ENCODE assay signal across 20 cellular contexts in the genomic region with DNA sequence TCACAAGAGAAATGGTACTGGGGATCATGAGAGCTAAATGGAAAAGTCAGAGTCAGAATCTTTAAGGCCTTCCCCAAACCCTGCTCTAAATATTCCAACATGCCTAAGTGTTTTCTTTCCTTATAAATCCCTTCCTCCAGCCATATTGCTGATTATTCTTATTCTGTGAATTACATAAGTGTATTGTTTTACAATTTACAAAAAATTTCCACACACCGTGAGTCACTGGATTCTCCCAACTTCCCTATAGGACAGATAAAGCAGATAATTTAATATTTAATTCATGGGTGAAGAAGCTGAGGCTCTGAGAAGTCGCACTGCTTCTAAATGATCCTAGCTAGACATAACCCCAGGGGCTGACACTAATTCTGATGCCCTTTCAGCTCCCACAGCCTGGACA.
DNase-seq lines count a peak whose midpoint lies in the region; ATAC-seq lines count a peak whose summit lies in the region.
"Had no signal": no experiment of that assay in that cellular context is flagged by ENCODE, and none has a peak within 500 bp of the region (broad histone marks: within the 10 kb centered on the region; RNA-seq: fewer than 3 reads in every experiment).

No MANE protein-coding gene starts in this region.

- H3K36me3 ChIP-seq in GM23248 (ENCODE audit: low read depth) (no peaks in the 10 kb centered on the region), mesenchymal stem cell (ENCODE audit: control insufficient read depth in 1 of 2, insufficient read depth in 2 of 2, low read depth in 1 of 2, low read length in 2 of 2) (no peaks in the 10 kb centered on the region)
- H3K36me3 ChIP-seq: ascending aorta, heart right ventricle, suprapubic skin had no signal

- H3K9me3 ChIP-seq in GM23248 (ENCODE audit: low read depth) (no peaks in the 10 kb centered on the region), mesenchymal stem cell (ENCODE audit: control insufficient read depth, low read length) (no peaks in the 10 kb centered on the region)
- H3K9me3 ChIP-seq: ascending aorta, heart right ventricle, suprapubic skin had no signal

- H3K27me3 Mint-ChIP-seq in T-helper 2 cell treated with Interferon-gamma antibody and Interleukin-4, amounts not matched to agents 5 μg/mL and 100 μg/mL, for 36 hours (ENCODE audit: low read depth): no peaks in the 10 kb centered on the region
- H3K27me3 Mint-ChIP-seq: naive thymus-derived CD4-positive, alpha-beta T cell had no signal

- H3K9me3 Mint-ChIP-seq in T-helper 2 cell treated with Interferon-gamma antibody and Interleukin-4, amounts not matched to agents 5 μg/mL and 100 μg/mL, for 36 hours: no peaks in the 10 kb centered on the region

- H3K79me1 ChIP-seq in mesenchymal stem cell (replicated peaks; ENCODE audit: low read length, poor library complexity, severe bottlenecking): no peaks in the 10 kb centered on the region

- peaks cover 36% of the 10 kb centered on the region for H3K4me1 Mint-ChIP-seq in T-helper 2 cell treated with Interferon-gamma antibody and Interleukin-4, amounts not matched to agents 5 μg/mL and 100 μg/mL, for 36 hours (ENCODE audit: low read depth)

- H3F3A ChIP-seq in GM23248 (ENCODE audit: insufficient read depth): peaks cover 33% of the 10 kb centered on the region

- H2AFZ ChIP-seq in GM23248 (peak overlapping the region; percentile 41), mesenchymal stem cell (ENCODE audit: low read depth, low read length) (no peak overlapping the region)

- H2BK15ac ChIP-seq in mesenchymal stem cell (ENCODE audit: low read depth, poor library complexity, severe bottlenecking): no peak overlapping the region

- peak overlapping the region; percentile 92 for H3K27ac Mint-ChIP-seq in T-helper 2 cell treated with Interferon-gamma antibody and Interleukin-4, amounts not matched to agents 5 μg/mL and 100 μg/mL, for 36 hours

- H3K79me2 ChIP-seq in GM23248 (ENCODE audit: insufficient read depth): no peaks in the 10 kb centered on the region

- H2BK5ac ChIP-seq in mesenchymal stem cell (ENCODE audit: low read depth, low read length, poor library complexity, severe bottlenecking): peak overlapping the region; percentile 33

- H4K20me1 ChIP-seq in GM23248 (ENCODE audit: insufficient read depth): no peaks in the 10 kb centered on the region

- in situ Hi-C loops in GM23248 (cut with MboI): no loop called here
- in situ Hi-C loops in G401 (cut with HindIII; ENCODE audit: low sequenced_read_pairs): no loop called here

- DNase-seq in T-helper 2 cell treated with Interferon-gamma antibody and Interleukin-4, amounts not matched to agents 5 μg/mL and 100 μg/mL, for 36 hours (ENCODE audit: low spot score): no peak
- DNase-seq in T-helper 2 cell: no peak
- peak; percentile 62 for DNase-seq in GM23248
- peak; percentile 32 for DNase-seq in dermis blood vessel endothelial cell
- DNase-seq in mesenchymal stem cell: no peak
- no peak for DNase-seq in HT-29 (ENCODE audit: low spot score)
- DNase-seq in G401 (ENCODE audit: low spot score): no peak
- DNase-seq: activated naive CD4-positive, alpha-beta T cell treated with anti-CD3 and anti-CD28 coated beads, Interleukin-2, amount 50 U/mL, for 16 hours; central memory CD4-positive, alpha-beta T cell; heart right ventricle; left colon; naive thymus-derived CD4-positive, alpha-beta T cell; NCI-H187 treated with DMSO at 0.1 percent for 48 hours; occipital lobe; retina; stimulated activated CD4-positive, alpha-beta T cell treated with anti-CD3 and anti-CD28 coated beads, Interleukin-2, amount 100 ng/mL, for 24 hours had no signal

- H3K9ac ChIP-seq in GM23248: peak overlapping the region; percentile 69
- H3K9ac ChIP-seq in mesenchymal stem cell (ENCODE audit: low read length): peak overlapping the region; percentile 84

- ATAC-seq in GM18873 (IDR thresholded peaks at IDR 0.05; ENCODE audit: low FRiP score, unreplicated experiment): no peak
- ATAC-seq: heart right ventricle; naive thymus-derived CD4-positive, alpha-beta T cell had no signal

- H3K23ac ChIP-seq in mesenchymal stem cell (ENCODE audit: low read length in 2 of 2): no peak overlapping the region

- H3K4me3 Mint-ChIP-seq in T-helper 2 cell treated with Interferon-gamma antibody and Interleukin-4, amounts not matched to agents 5 μg/mL and 100 μg/mL, for 36 hours: no peak overlapping the region

- peak overlapping the region; percentile 74 for H2BK120ac ChIP-seq in mesenchymal stem cell (ENCODE audit: low read depth, low read length)

- H4K91ac ChIP-seq in mesenchymal stem cell (ENCODE audit: low read length): peak overlapping the region; percentile 60

- peaks cover 3% of the 10 kb centered on the region; the same call in 1 of the 2 replicates for H3K9me2 ChIP-seq in GM23248 (ENCODE audit: insufficient read depth)

- peaks cover 10% of the 10 kb centered on the region for H3K36me3 Mint-ChIP-seq in T-helper 2 cell treated with Interferon-gamma antibody and Interleukin-4, amounts not matched to agents 5 μg/mL and 100 μg/mL, for 36 hours (ENCODE audit: low read depth)

- H3K27me3 ChIP-seq in GM23248 (replicated peaks; ENCODE audit: insufficient read depth) (no peaks in the 10 kb centered on the region), mesenchymal stem cell (ENCODE audit: control insufficient read depth in 1 of 2, insufficient read depth in 1 of 2, low read length in 2 of 2) (no peaks in the 10 kb centered on the region)
- H3K27me3 ChIP-seq: ascending aorta, heart right ventricle, suprapubic skin had no signal

- 67 to 76% methylated on average over 2 of the region's 2 CpGs for WGBS in GM23248 (ENCODE audit: low coverage in 1 of 2, low lambda C conversion rate in 2 of 2, missing lambda C conversion rate in 2 of 2), 2 experiments
- 97% methylated on average over 1 of the region's 2 CpGs for WGBS in mesenchymal stem cell

- peak overlapping the region; percentile 1 to 66 for H3K18ac ChIP-seq in mesenchymal stem cell (ENCODE audit: low read depth in 1 of 2, low read length in 2 of 2)

- peak overlapping the region; percentile 93 for H2AK5ac ChIP-seq in mesenchymal stem cell (ENCODE audit: low read length, severe bottlenecking)

- no peak overlapping the region for H3K14ac ChIP-seq in mesenchymal stem cell (ENCODE audit: low read length in 2 of 2)

- H3K4me3 ChIP-seq in GM23248: no peak overlapping the region
- H3K4me3 ChIP-seq in mesenchymal stem cell (ENCODE audit: insufficient read depth in 1 of 2, low read depth in 1 of 2, low read length in 2 of 2): peak overlapping the region in 1 of 2 experiments; percentile 2
- H3K4me3 ChIP-seq: ascending aorta, heart right ventricle, smooth muscle cell, suprapubic skin had no signal

- H3K4ac ChIP-seq in mesenchymal stem cell (ENCODE audit: low read depth in 1 of 2, low read length in 2 of 2): peak overlapping the region; percentile 19 to 30

- peak overlapping the region; percentile 12 to 78 for H2BK12ac ChIP-seq in mesenchymal stem cell (ENCODE audit: low read length in 2 of 2)

- peak overlapping the region; percentile 93 for H3K27ac ChIP-seq in GM23248
- H3K27ac ChIP-seq in mesenchymal stem cell (ENCODE audit: low read length, poor library complexity, severe bottlenecking): no peak overlapping the region
- H3K27ac ChIP-seq: ascending aorta, heart right ventricle, suprapubic skin had no signal

- H3K4me2 ChIP-seq in GM23248 (ENCODE audit: unreplicated experiment): peak overlapping the region; percentile 62
- H3K4me2 ChIP-seq in mesenchymal stem cell (ENCODE audit: low read length, poor library complexity, severe bottlenecking): no peak overlapping the region
- H3K4me2 ChIP-seq: smooth muscle cell had no signal

- H3K4me1 ChIP-seq in GM23248 (ENCODE audit: insufficient read depth): peaks cover 47% of the 10 kb centered on the region
- H3K4me1 ChIP-seq in mesenchymal stem cell (ENCODE audit: control insufficient read depth, insufficient read depth, low read depth, low read length): peaks cover 9% of the 10 kb centered on the region
- H3K4me1 ChIP-seq: ascending aorta, suprapubic skin had no signal

- H4K8ac ChIP-seq in mesenchymal stem cell (ENCODE audit: low read length): peak overlapping the region; percentile 64

Comparison
In these comparisons a context has a peak if more than half of its experiments do, and no peak if none do; other contexts are left out.
1. DNase-seq: peak in GM23248 (single experiment) and dermis blood vessel endothelial cell (single experiment); none in T-helper 2 cell treated with Interferon-gamma antibody and Interleukin-4, amounts not matched to agents 5 μg/mL and 100 μg/mL, for 36 hours (single experiment), T-helper 2 cell (0 of 5), mesenchymal stem cell (single experiment), HT-29 (single experiment) and G401 (single experiment).